ENCODE assay signal across 8 cellular contexts in the genomic region with DNA sequence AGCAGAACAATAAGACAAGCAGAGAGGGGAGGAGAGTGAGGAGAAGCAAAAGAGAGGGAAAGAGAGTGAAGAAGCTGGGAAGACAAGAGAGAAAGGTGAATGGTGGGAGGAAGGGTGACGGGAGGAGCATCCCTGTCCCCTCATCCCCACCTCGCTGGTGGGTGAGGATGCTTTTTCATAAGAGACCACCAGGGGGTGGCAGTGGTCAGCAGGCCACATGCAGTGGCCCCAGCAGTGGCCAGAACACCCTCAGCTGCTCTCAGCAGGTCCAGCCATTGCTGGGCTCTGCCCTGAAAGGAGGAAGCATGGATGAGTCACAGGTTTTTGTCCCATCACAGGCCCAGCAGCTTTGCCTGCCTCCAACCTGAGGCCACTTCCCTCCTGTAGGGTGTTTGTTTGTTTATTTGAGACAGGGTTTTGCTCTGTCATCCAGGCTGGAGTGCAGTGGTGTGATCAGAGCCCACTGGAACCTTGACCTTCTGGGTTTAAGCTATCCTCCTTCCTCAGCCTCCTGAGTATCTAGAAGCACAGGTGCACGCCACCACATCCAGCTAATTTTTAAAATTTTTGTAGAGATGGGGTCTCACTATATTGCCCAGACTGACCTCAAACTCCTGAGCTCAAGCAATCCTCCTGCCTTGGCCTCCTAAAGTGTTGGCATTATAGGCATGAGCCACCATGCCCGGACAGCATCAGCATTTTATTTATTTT. TPM values are rescaled to one million over a fixed set of nuclear protein-coding genes. Genes with fewer than 3 reads are reported as not detected.
DNase-seq lines count a peak whose midpoint lies in the region; ATAC-seq and TF ChIP-seq lines count a peak whose summit lies in the region.

No MANE protein-coding gene starts in this region.

- H3K27ac ChIP-seq in C4-2B (no peak overlapping the region), foreskin keratinocyte (no peak overlapping the region)

- peaks cover 9% of the 10 kb centered on the region for H3K36me3 Mint-ChIP-seq in activated T-helper 1 cell treated with anti-CD3 and anti-CD28 coated beads, Interleukin-12 subunit alpha, Interleukin-12 subunit beta, Interleukin-2, Interleukin-4 antibody, amounts not matched to agents 30 ng/mL and 10 ng/mL and 1 ng/mL, durations not matched to agents 14 hours and 24 hours and 36 hours (ENCODE audit: low read depth)

- no peak overlapping the region for H3K4me3 Mint-ChIP-seq in activated T-helper 1 cell treated with anti-CD3 and anti-CD28 coated beads, Interleukin-12 subunit alpha, Interleukin-12 subunit beta, Interleukin-2, Interleukin-4 antibody, amounts not matched to agents 30 ng/mL and 10 ng/mL and 1 ng/mL, durations not matched to agents 14 hours and 24 hours and 36 hours

- H3K9me3 ChIP-seq in NT2/D1 (ENCODE audit: insufficient read depth, low read length) = peaks cover 9% of the 10 kb centered on the region; the same call in 1 of the 2 replicates

- H3K9ac ChIP-seq in NT2/D1 (ENCODE audit: insufficient read length, low read depth) = no peak overlapping the region

- peak; percentile 90 for DNase-seq in H4 (ENCODE audit: low spot score)
- DNase-seq in NT2/D1 (ENCODE audit: low read depth, low spot score) = peak; percentile 48
- DNase-seq in activated T-helper 1 cell treated with anti-CD3 and anti-CD28 coated beads, Interleukin-12 subunit alpha, Interleukin-12 subunit beta, Interleukin-2, Interleukin-4 antibody, amounts not matched to agents 30 ng/mL and 10 ng/mL and 1 ng/mL, durations not matched to agents 14 hours and 24 hours and 36 hours (ENCODE audit: low spot score) = no peak
- peak in 1 of 2 donors; percentile 45 for DNase-seq in foreskin keratinocyte
- DNase-seq in omental fat pad (ENCODE audit: low spot score) = no peak

- peaks cover 63% of the 10 kb centered on the region for H3K4me1 Mint-ChIP-seq in activated T-helper 1 cell treated with anti-CD3 and anti-CD28 coated beads, Interleukin-12 subunit alpha, Interleukin-12 subunit beta, Interleukin-2, Interleukin-4 antibody, amounts not matched to agents 30 ng/mL and 10 ng/mL and 1 ng/mL, durations not matched to agents 14 hours and 24 hours and 36 hours (ENCODE audit: low read depth)

- peak overlapping the region; percentile 79 for H3K27ac Mint-ChIP-seq in activated T-helper 1 cell treated with anti-CD3 and anti-CD28 coated beads, Interleukin-12 subunit alpha, Interleukin-12 subunit beta, Interleukin-2, Interleukin-4 antibody, amounts not matched to agents 30 ng/mL and 10 ng/mL and 1 ng/mL, durations not matched to agents 14 hours and 24 hours and 36 hours

- intact Hi-C loops in activated T-helper 1 cell treated with anti-CD3 and anti-CD28 coated beads, Interleukin-12 subunit alpha, Interleukin-12 subunit beta, Interleukin-2, Interleukin-4 antibody, amounts not matched to agents 30 ng/mL and 10 ng/mL and 1 ng/mL, durations not matched to agents 14 hours and 24 hours and 36 hours (cut with micrococcal nuclease) = loop anchor here (1.0 to 5.0 kb wide), 4 partner anchors 12 to 179 kb away; no protein-coding TSS in a partner anchor

- H3K4me3 ChIP-seq in NT2/D1 (ENCODE audit: insufficient read length, low read depth) = no peak overlapping the region

- no peaks in the 10 kb centered on the region for H3K36me3 ChIP-seq in NT2/D1 (ENCODE audit: insufficient read depth, insufficient read length, low read length)

- H3K27me3 ChIP-seq in NT2/D1 (ENCODE audit: insufficient read depth, insufficient read length) = no peaks in the 10 kb centered on the region
- no peaks in the 10 kb centered on the region for H3K27me3 ChIP-seq in foreskin keratinocyte

- ATAC-seq in foreskin keratinocyte (peak; percentile 59), omental fat pad (ENCODE audit: low FRiP score) (peak; percentile 73), GM21526 (IDR thresholded peaks at IDR 0.05; ENCODE audit: low FRiP score, unreplicated experiment) (no peak), GM21390 (IDR thresholded peaks at IDR 0.05; ENCODE audit: unreplicated experiment) (no peak)

- H3K9me3 Mint-ChIP-seq in activated T-helper 1 cell treated with anti-CD3 and anti-CD28 coated beads, Interleukin-12 subunit alpha, Interleukin-12 subunit beta, Interleukin-2, Interleukin-4 antibody, amounts not matched to agents 30 ng/mL and 10 ng/mL and 1 ng/mL, durations not matched to agents 14 hours and 24 hours and 36 hours = peaks cover 5% of the 10 kb centered on the region

- H3K4me1 ChIP-seq in NT2/D1 (ENCODE audit: insufficient read depth, insufficient read length) (peaks cover 5% of the 10 kb centered on the region), foreskin keratinocyte (peaks cover 4% of the 10 kb centered on the region)

- H3K27me3 Mint-ChIP-seq in activated T-helper 1 cell treated with anti-CD3 and anti-CD28 coated beads, Interleukin-12 subunit alpha, Interleukin-12 subunit beta, Interleukin-2, Interleukin-4 antibody, amounts not matched to agents 30 ng/mL and 10 ng/mL and 1 ng/mL, durations not matched to agents 14 hours and 24 hours and 36 hours (ENCODE audit: insufficient read depth) = no peaks in the 10 kb centered on the region

- peak; percentile 73 for TF ChIP-seq CTCF in C4-2B (conservative IDR thresholded peaks at IDR 0.05)
- peak; percentile 67 for TF ChIP-seq CTCF in foreskin keratinocyte (conservative IDR thresholded peaks at IDR 0.05)
- peak in 2 of 3 donors; percentile 38 to 67 for TF ChIP-seq CTCF in omental fat pad (IDR thresholded peaks at IDR 0.05)

RNA-seq across cellular contexts. Expression of a gene that starts 23.9 kb away (rescaled TPM):
- not detected in 2 replicates for total RNA-seq in H4 (2014; rRNA removed; shearing (Covaris generic))
- 0.65 and 1.5 TPM in 2 replicates for total RNA-seq in activated T-helper 1 cell treated with anti-CD3 and anti-CD28 coated beads, Interleukin-12 subunit alpha, Interleukin-12 subunit beta, Interleukin-2, Interleukin-4 antibody, amounts not matched to agents 30 ng/mL and 10 ng/mL and 1 ng/mL, durations not matched to agents 14 hours and 24 hours and 36 hours
- total RNA-seq in foreskin keratinocyte (0.07 and 0.14 TPM in 2 replicates), omental fat pad (10 to 100 TPM; 20.0 to 83.6 (median 63.0) TPM)
- 0.04 TPM in 1 of 2 replicates, not detected in the other for polyA plus RNA-seq in foreskin keratinocyte

RNA-seq across cellular contexts. Expression of a gene that starts 43.4 kb away (rescaled TPM):
- 165 and 174 TPM in 2 replicates for total RNA-seq in H4 (2014; rRNA removed; shearing (Covaris generic))
- total RNA-seq in activated T-helper 1 cell treated with anti-CD3 and anti-CD28 coated beads, Interleukin-12 subunit alpha, Interleukin-12 subunit beta, Interleukin-2, Interleukin-4 antibody, amounts not matched to agents 30 ng/mL and 10 ng/mL and 1 ng/mL, durations not matched to agents 14 hours and 24 hours and 36 hours = 120 and 127 TPM in 2 replicates
- total RNA-seq in foreskin keratinocyte = 149 and 162 TPM in 2 replicates
- polyA plus RNA-seq in foreskin keratinocyte = 143 and 150 TPM in 2 replicates
- 100 to 1,000 TPM; 227 to 251 (median 239) TPM for total RNA-seq in omental fat pad

Comparison
In these comparisons a context has a peak if more than half of its experiments do, and no peak if none do; other contexts are left out.
1. DNase-seq: peak in H4 (single experiment) and NT2/D1 (single experiment); none in activated T-helper 1 cell treated with anti-CD3 and anti-CD28 coated beads, Interleukin-12 subunit alpha, Interleukin-12 subunit beta, Interleukin-2, Interleukin-4 antibody, amounts not matched to agents 30 ng/mL and 10 ng/mL and 1 ng/mL, durations not matched to agents 14 hours and 24 hours and 36 hours (single experiment) and omental fat pad (single experiment).
2. ATAC-seq: peak in foreskin keratinocyte (single experiment) and omental fat pad (single experiment); none in GM21526 (single experiment) and GM21390 (single experiment).
3. Peak in every context shown above with its lines, with median percentiles within 50 percentile points of each other: CTCF ChIP-seq.